ENCODE assay signal across 15 cellular contexts in genomic region chr6:111030008-111031006, GRCh38. TPM values are rescaled to one million over a fixed set of nuclear protein-coding genes. Genes with fewer than 3 reads are reported as not detected.
DNase-seq lines count a peak whose midpoint lies in the region; ATAC-seq, FAIRE-seq and TF ChIP-seq lines count a peak whose summit lies in the region.
"Had no signal": no experiment of that assay in that cellular context is flagged by ENCODE, and none has a peak within 500 bp of the region (broad histone marks: within the 10 kb centered on the region; RNA-seq: fewer than 3 reads in every experiment).

No MANE protein-coding gene starts in this region.

- DNase-seq in NCI-H2107 treated with DMSO at 0.1 percent for 48 hours (lab: John Stamatoyannopoulos, UW; ENCODE audit: unreplicated experiment) (peak; percentile 49), NCI-H2107 (lab: John Stamatoyannopoulos, UW) (no peak), right cardiac atrium (peak; percentile 26 to 75 (median 75)), glomerular visceral epithelial cell (ENCODE audit: extremely low spot score) (no peak), RCC 7860 (ENCODE audit: low spot score) (no peak)
- DNase-seq in activated T-cell treated with anti-CD3 and anti-CD28 coated beads, Interleukin-2, amount 50 U/mL, for 24 hours = no peak
- DNase-seq: activated CD4-positive, alpha-beta T cell treated with anti-CD3 and anti-CD28 coated beads, Interleukin-2, amount 10 ng/mL, durations not matched to agents 7 days and 5 days; NCI-H2029; sigmoid colon had no signal

- peak overlapping the region; percentile 84 for H3K27ac ChIP-seq in right cardiac atrium (ENCODE audit: low read length)
- H3K27ac ChIP-seq: A549, adrenal gland, sigmoid colon, SJSA1 had no signal

- ATAC-seq in SK-N-SH treated with all-trans-retinoic acid at 6 μM for 48 hours (peak; percentile 48), right cardiac atrium (peak; percentile 86 to 92)
- ATAC-seq: A549 had no signal

- no peak overlapping the region for H3K4me3 Mint-ChIP-seq in stimulated activated naive CD8-positive, alpha-beta T cell treated with anti-CD3 and anti-CD28 coated beads, Interleukin-15, Interleukin-2, amounts not matched to agents 100 ng/mL and 50 ng/mL, for 24 hours
- no peak overlapping the region for H3K4me3 Mint-ChIP-seq in activated T-cell treated with anti-CD3 and anti-CD28 coated beads, Interleukin-2, amount 50 U/mL, for 24 hours
- H3K4me3 Mint-ChIP-seq: activated CD4-positive, alpha-beta T cell treated with anti-CD3 and anti-CD28 coated beads, Interleukin-2, amount 10 ng/mL, durations not matched to agents 7 days and 5 days had no signal

- peaks cover 4% of the 10 kb centered on the region for H3K4me1 Mint-ChIP-seq in stimulated activated naive CD8-positive, alpha-beta T cell treated with anti-CD3 and anti-CD28 coated beads, Interleukin-15, Interleukin-2, amounts not matched to agents 100 ng/mL and 50 ng/mL, for 24 hours (ENCODE audit: low read depth)
- H3K4me1 Mint-ChIP-seq in activated T-cell treated with anti-CD3 and anti-CD28 coated beads, Interleukin-2, amount 50 U/mL, for 24 hours (ENCODE audit: low read depth) = peaks cover 6% of the 10 kb centered on the region
- H3K4me1 Mint-ChIP-seq: activated CD4-positive, alpha-beta T cell treated with anti-CD3 and anti-CD28 coated beads, Interleukin-2, amount 10 ng/mL, durations not matched to agents 7 days and 5 days had no signal

- H3K9me3 ChIP-seq in right cardiac atrium (ENCODE audit: control insufficient read depth, low read length) = no peaks in the 10 kb centered on the region
- H3K9me3 ChIP-seq: A549, adrenal gland, sigmoid colon, SJSA1 had no signal

- H3K9me3 Mint-ChIP-seq in stimulated activated naive CD8-positive, alpha-beta T cell treated with anti-CD3 and anti-CD28 coated beads, Interleukin-15, Interleukin-2, amounts not matched to agents 100 ng/mL and 50 ng/mL, for 24 hours = no peaks in the 10 kb centered on the region
- H3K9me3 Mint-ChIP-seq in activated T-cell treated with anti-CD3 and anti-CD28 coated beads, Interleukin-2, amount 50 U/mL, for 24 hours = no peaks in the 10 kb centered on the region
- H3K9me3 Mint-ChIP-seq: activated CD4-positive, alpha-beta T cell treated with anti-CD3 and anti-CD28 coated beads, Interleukin-2, amount 10 ng/mL, durations not matched to agents 7 days and 5 days had no signal

- H3K4me1 ChIP-seq in right cardiac atrium (ENCODE audit: control insufficient read depth, insufficient read depth, low read length) = peaks cover 4% of the 10 kb centered on the region
- H3K4me1 ChIP-seq: A549, sigmoid colon had no signal

- H3K27ac Mint-ChIP-seq in stimulated activated naive CD8-positive, alpha-beta T cell treated with anti-CD3 and anti-CD28 coated beads, Interleukin-15, Interleukin-2, amounts not matched to agents 100 ng/mL and 50 ng/mL, for 24 hours = peak overlapping the region; percentile 13
- H3K27ac Mint-ChIP-seq in activated T-cell treated with anti-CD3 and anti-CD28 coated beads, Interleukin-2, amount 50 U/mL, for 24 hours = no peak overlapping the region
- H3K27ac Mint-ChIP-seq: activated CD4-positive, alpha-beta T cell treated with anti-CD3 and anti-CD28 coated beads, Interleukin-2, amount 10 ng/mL, durations not matched to agents 7 days and 5 days had no signal

- FAIRE-seq in RCC 7860 (lab: Jason Lieb, UNC) = no peak
- FAIRE-seq: A549 had no signal

- 44% methylated on average over 12 of the region's 12 CpGs for WGBS in right cardiac atrium

- no peak overlapping the region for H3K4me3 ChIP-seq in right cardiac atrium (ENCODE audit: low read length)
- H3K4me3 ChIP-seq: A549, adrenal gland, lung, sigmoid colon, SJSA1 had no signal

- no peaks in the 10 kb centered on the region for H3K27me3 Mint-ChIP-seq in stimulated activated naive CD8-positive, alpha-beta T cell treated with anti-CD3 and anti-CD28 coated beads, Interleukin-15, Interleukin-2, amounts not matched to agents 100 ng/mL and 50 ng/mL, for 24 hours
- H3K27me3 Mint-ChIP-seq in activated T-cell treated with anti-CD3 and anti-CD28 coated beads, Interleukin-2, amount 50 U/mL, for 24 hours = no peaks in the 10 kb centered on the region
- H3K27me3 Mint-ChIP-seq: activated CD4-positive, alpha-beta T cell treated with anti-CD3 and anti-CD28 coated beads, Interleukin-2, amount 10 ng/mL, durations not matched to agents 7 days and 5 days had no signal

- intact Hi-C loops in right cardiac atrium (cut with DNase I) = loop anchor here in 1 of 4 donors (10.0 kb wide), 1 partner anchor 184 kb away; no protein-coding TSS in a partner anchor

- H3K27me3 ChIP-seq in right cardiac atrium (ENCODE audit: control insufficient read depth, insufficient read depth) = no peaks in the 10 kb centered on the region
- H3K27me3 ChIP-seq: adrenal gland, SJSA1 had no signal

- peaks cover 20% of the 10 kb centered on the region for H3K36me3 Mint-ChIP-seq in stimulated activated naive CD8-positive, alpha-beta T cell treated with anti-CD3 and anti-CD28 coated beads, Interleukin-15, Interleukin-2, amounts not matched to agents 100 ng/mL and 50 ng/mL, for 24 hours (ENCODE audit: low read depth)
- H3K36me3 Mint-ChIP-seq in activated T-cell treated with anti-CD3 and anti-CD28 coated beads, Interleukin-2, amount 50 U/mL, for 24 hours (ENCODE audit: low read depth) = peaks cover 27% of the 10 kb centered on the region

TF ChIP-seq in SK-N-SH treated with all-trans-retinoic acid at 6 μM for 48 hours, 23 proteins besides CTCF, POLR2A, EP300 and RAD21:
- TF ChIP-seq TSHZ2 (CRISPR knock-in tag; IDR thresholded peaks at IDR 0.05) = no peak
- no peak for TF ChIP-seq TCF4 (CRISPR knock-in tag; IDR thresholded peaks at IDR 0.05; ENCODE audit: borderline replicate concordance)
- no peak for TF ChIP-seq PPARA (CRISPR knock-in tag; IDR thresholded peaks at IDR 0.05; ENCODE audit: borderline replicate concordance)
- TF ChIP-seq ZFP30 (CRISPR knock-in tag; IDR thresholded peaks at IDR 0.05) = no peak
- TF ChIP-seq ZFP3 (CRISPR knock-in tag; IDR thresholded peaks at IDR 0.05) = no peak
- no peak for TF ChIP-seq OSR1 (CRISPR knock-in tag; IDR thresholded peaks at IDR 0.05)
- no peak for TF ChIP-seq ARNTL (CRISPR knock-in tag; IDR thresholded peaks at IDR 0.05; ENCODE audit: borderline replicate concordance, low read depth)

RNA-seq across cellular contexts. Expression of gene RPF2, which starts 48.5 kb away (rescaled TPM):
- 10 to 100 TPM; 21.2 to 26.7 (median 24.0) TPM for total RNA-seq in right cardiac atrium
- 21.5 TPM for polyA plus RNA-seq in right cardiac atrium

RNA-seq across cellular contexts. Expression of gene SLC16A10, which starts 57.0 kb away (rescaled TPM):
- total RNA-seq in right cardiac atrium = 10 to 100 TPM in 1 of 4 donors, 1 to 10 TPM in 3; 5.0 to 11.3 (median 5.4) TPM
- 2.2 TPM for polyA plus RNA-seq in right cardiac atrium
- total RNA-seq: SJSA1 had no signal

Comparison
In these comparisons a context has a peak if more than half of its experiments do, and no peak if none do; other contexts are left out.
1. DNase-seq: peak in NCI-H2107 treated with DMSO at 0.1 percent for 48 hours (single experiment) and right cardiac atrium (3 of 3); none in NCI-H2107 (single experiment), glomerular visceral epithelial cell (single experiment), activated T-cell treated with anti-CD3 and anti-CD28 coated beads, Interleukin-2, amount 50 U/mL, for 24 hours (single experiment) and RCC 7860 (single experiment).